ENCODE assay signal across 17 cellular contexts in genomic region chr12:70646850-70647249, GRCh38. TPM values are rescaled to one million over a fixed set of nuclear protein-coding genes. Genes with fewer than 3 reads are reported as not detected.
DNase-seq lines count a peak whose midpoint lies in the region; ATAC-seq lines count a peak whose summit lies in the region.
"Had no signal": no experiment of that assay in that cellular context is flagged by ENCODE, and none has a peak within 500 bp of the region (broad histone marks: within the 10 kb centered on the region; RNA-seq: fewer than 3 reads in every experiment).

No MANE protein-coding gene starts in this region.

- no peak overlapping the region for H3K9ac ChIP-seq in adipocyte (ENCODE audit: low read length)

- no peak overlapping the region for H3K4me3 ChIP-seq in adipocyte (ENCODE audit: low read length)
- H3K4me3 ChIP-seq: lung had no signal

- no peaks in the 10 kb centered on the region for H3K36me3 ChIP-seq in adipocyte (ENCODE audit: control insufficient read depth, insufficient read depth, low read length, severe bottlenecking)

- H3K27me3 ChIP-seq in adipocyte (replicated peaks; ENCODE audit: control insufficient read depth, insufficient read depth, low read length) = no peaks in the 10 kb centered on the region

- DNase-seq in A172 (ENCODE audit: low spot score) (peak; percentile 70), HT1080 (ENCODE audit: low read depth) (peak; percentile 76), adipocyte (ENCODE audit: low read depth) (peak; percentile 27), iris pigment epithelial cell (ENCODE audit: low read depth) (peak; percentile 79), cerebellar nuclear complex (lab: John Stamatoyannopoulos, UW) (no peak)
- DNase-seq: activated CD4-positive, CD25-positive, alpha-beta regulatory T cell; activated CD8-positive, alpha-beta memory T cell treated with anti-CD3 and anti-CD28 coated beads, Interleukin-2, amount 50 U/mL, for 4 hours; activated naive CD4-positive, alpha-beta T cell treated with anti-CD3 and anti-CD28 coated beads for 36 hours; caudate nucleus; KBM-7; NCI-H1436 treated with DMSO at 0.1 percent for 48 hours; occipital lobe; substantia nigra had no signal

- ATAC-seq in HG03095 (IDR thresholded peaks at IDR 0.05; ENCODE audit: unreplicated experiment) (no peak), esophagus mucosa (no peak), HG03565 (IDR thresholded peaks at IDR 0.05; ENCODE audit: unreplicated experiment) (no peak)

- peaks cover 28% of the 10 kb centered on the region for H3K4me1 ChIP-seq in adipocyte (ENCODE audit: control insufficient read depth, insufficient read depth, low read length)

- no peaks in the 10 kb centered on the region for H3K9me3 ChIP-seq in adipocyte (ENCODE audit: control insufficient read depth, low read length)

RNA-seq across cellular contexts. Expression of gene PTPRB, which starts 9.6 kb away (rescaled TPM):
- 2.3 and 3.5 TPM in 2 replicates for total RNA-seq in A172 (2014; rRNA removed; shearing (Covaris generic))
- total RNA-seq in HT1080 (2014; rRNA removed; shearing (Covaris generic)) = 0.77 and 0.87 TPM in 2 replicates
- 2.1 and 2.5 TPM in 2 replicates for polyA plus RNA-seq in HT1080 (2015; cell fraction: cytosol; rRNA removed)
- 4.6 and 5.6 TPM in 2 replicates for polyA plus RNA-seq in HT1080 (2015; cell fraction: nucleus; rRNA removed)
- 5.1 TPM for total RNA-seq in esophagus mucosa
- total RNA-seq: activated naive CD4-positive, alpha-beta T cell treated with anti-CD3 and anti-CD28 coated beads for 36 hours had no signal

Comparison
In these comparisons a context has a peak if more than half of its experiments do, and no peak if none do; other contexts are left out.
1. DNase-seq: peak in A172 (single experiment), HT1080 (single experiment), adipocyte (single experiment) and iris pigment epithelial cell (single experiment); none in cerebellar nuclear complex (0 of 2).